1 cellular context compared by ENCODE assay signal in genomic region chr6:153117986-153118886, GRCh38.
A peak's percentile ranks its signal among the peaks of the same experiment; 100 is the strongest.
TF ChIP-seq lines count a peak whose summit lies in the region.

No MANE protein-coding gene starts in this region.

TF ChIP-seq in SK-N-SH, 30 proteins besides CTCF, POLR2A, EP300 and RAD21 (continued from another document):
- TF ChIP-seq, protein P1, sequence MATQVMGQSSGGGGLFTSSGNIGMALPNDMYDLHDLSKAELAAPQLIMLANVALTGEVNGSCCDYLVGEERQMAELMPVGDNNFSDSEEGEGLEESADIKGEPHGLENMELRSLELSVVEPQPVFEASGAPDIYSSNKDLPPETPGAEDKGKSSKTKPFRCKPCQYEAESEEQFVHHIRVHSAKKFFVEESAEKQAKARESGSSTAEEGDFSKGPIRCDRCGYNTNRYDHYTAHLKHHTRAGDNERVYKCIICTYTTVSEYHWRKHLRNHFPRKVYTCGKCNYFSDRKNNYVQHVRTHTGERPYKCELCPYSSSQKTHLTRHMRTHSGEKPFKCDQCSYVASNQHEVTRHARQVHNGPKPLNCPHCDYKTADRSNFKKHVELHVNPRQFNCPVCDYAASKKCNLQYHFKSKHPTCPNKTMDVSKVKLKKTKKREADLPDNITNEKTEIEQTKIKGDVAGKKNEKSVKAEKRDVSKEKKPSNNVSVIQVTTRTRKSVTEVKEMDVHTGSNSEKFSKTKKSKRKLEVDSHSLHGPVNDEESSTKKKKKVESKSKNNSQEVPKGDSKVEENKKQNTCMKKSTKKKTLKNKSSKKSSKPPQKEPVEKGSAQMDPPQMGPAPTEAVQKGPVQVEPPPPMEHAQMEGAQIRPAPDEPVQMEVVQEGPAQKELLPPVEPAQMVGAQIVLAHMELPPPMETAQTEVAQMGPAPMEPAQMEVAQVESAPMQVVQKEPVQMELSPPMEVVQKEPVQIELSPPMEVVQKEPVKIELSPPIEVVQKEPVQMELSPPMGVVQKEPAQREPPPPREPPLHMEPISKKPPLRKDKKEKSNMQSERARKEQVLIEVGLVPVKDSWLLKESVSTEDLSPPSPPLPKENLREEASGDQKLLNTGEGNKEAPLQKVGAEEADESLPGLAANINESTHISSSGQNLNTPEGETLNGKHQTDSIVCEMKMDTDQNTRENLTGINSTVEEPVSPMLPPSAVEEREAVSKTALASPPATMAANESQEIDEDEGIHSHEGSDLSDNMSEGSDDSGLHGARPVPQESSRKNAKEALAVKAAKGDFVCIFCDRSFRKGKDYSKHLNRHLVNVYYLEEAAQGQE (IDR thresholded peaks at IDR 0.05; ENCODE audit: low read depth, low read length), result no peak
- TF ChIP-seq FOSL2 (IDR thresholded peaks at IDR 0.05; ENCODE audit: borderline replicate concordance, low read depth), result peak; percentile 82
- no peak for TF ChIP-seq POLR2AphosphoS5 (IDR thresholded peaks at IDR 0.05; ENCODE audit: low read depth, low read length)
- TF ChIP-seq CHD2 (IDR thresholded peaks at IDR 0.05; ENCODE audit: low read length, partially characterized antibody), result no peak
- TF ChIP-seq RXRA (IDR thresholded peaks at IDR 0.05; ENCODE audit: borderline replicate concordance, low read depth), result no peak
- peak; percentile 42 for TF ChIP-seq JUND (IDR thresholded peaks at IDR 0.05)
- TF ChIP-seq MEF2A (IDR thresholded peaks at IDR 0.05; ENCODE audit: borderline replicate concordance, low read depth), result no peak
- TF ChIP-seq TAF1 (IDR thresholded peaks at IDR 0.05; ENCODE audit: borderline replicate concordance, low read depth, low read length), result no peak
- TF ChIP-seq GATA2 (CRISPR knock-in tag; IDR thresholded peaks at IDR 0.05), result no peak
- no peak for TF ChIP-seq NFIC (IDR thresholded peaks at IDR 0.05; ENCODE audit: borderline replicate concordance)
- TF ChIP-seq PBX3 (IDR thresholded peaks at IDR 0.05), result peak; percentile 66
- TF ChIP-seq ELF1 (IDR thresholded peaks at IDR 0.05), result peak; percentile 42; the same call in 1 of the 2 replicates
- 0 out of 2 replicates have a peak, but pooled peaks have one; percentile 21 for TF ChIP-seq USF1 (IDR thresholded peaks at IDR 0.05; ENCODE audit: borderline replicate concordance, low read depth)
- no peak for TF ChIP-seq FOXM1 (IDR thresholded peaks at IDR 0.05; ENCODE audit: low read depth)
- no peak for TF ChIP-seq FOXJ3 (CRISPR knock-in tag; IDR thresholded peaks at IDR 0.05)
- no peak for TF ChIP-seq TEAD4 (IDR thresholded peaks at IDR 0.05; ENCODE audit: borderline replicate concordance, insufficient read depth)
- no peak for TF ChIP-seq RCOR1 (IDR thresholded peaks at IDR 0.05; ENCODE audit: low read length)
- no peak for TF ChIP-seq EZH2phosphoT487 (IDR thresholded peaks at IDR 0.05; ENCODE audit: borderline replicate concordance, low read depth)
TF ChIP-seq in SK-N-SH: peak in this region for 6.
